In the genomic region with DNA sequence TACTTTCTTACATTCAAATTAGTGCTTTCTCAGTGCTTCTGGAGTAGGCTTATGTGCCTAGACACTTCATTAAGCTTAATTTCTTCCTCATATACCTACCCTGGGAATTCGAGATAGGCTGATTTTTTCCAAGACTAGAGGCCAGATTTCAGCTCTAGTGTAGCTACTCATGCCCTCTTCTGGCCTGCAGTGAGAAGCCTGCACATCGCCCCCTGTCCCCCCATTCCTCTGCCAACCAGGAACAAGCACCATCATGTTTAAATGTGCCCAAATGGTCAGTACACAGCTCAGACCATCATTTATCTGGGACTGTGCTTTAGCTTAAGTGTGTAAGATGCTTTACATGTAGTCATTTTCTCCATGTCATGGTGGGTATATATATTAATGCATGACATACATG, we compare ENCODE assay signal across 19 cellular contexts.
A peak's percentile ranks its signal among the peaks of the same experiment; 100 is the strongest.
DNase-seq lines count a peak whose midpoint lies in the region; ATAC-seq, FAIRE-seq and TF ChIP-seq lines count a peak whose summit lies in the region.
"Had no signal": no experiment of that assay in that cellular context is flagged by ENCODE, and none has a peak within 500 bp of the region (broad histone marks: within the 10 kb centered on the region; RNA-seq: fewer than 3 reads in every experiment).

No MANE protein-coding gene starts in this region.

- H3K36me3 ChIP-seq in H1 (ENCODE audit: control insufficient read depth in 2 of 4, insufficient read depth in 4 of 4, low read length in 3 of 4) (no peaks in the 10 kb centered on the region), Caco-2 (ENCODE audit: control insufficient read depth, insufficient read depth, low read length) (no peaks in the 10 kb centered on the region)
- H3K36me3 ChIP-seq: HAP-1 had no signal

- peak; percentile 57 to 63 for TF ChIP-seq RAD21 in H1 (IDR thresholded peaks at IDR 0.05 in 1 of 2, conservative IDR thresholded peaks at IDR 0.05 in 1 of 2; ENCODE audit: low read depth in 2 of 2, low read length in 2 of 2)

- H4K8ac ChIP-seq in H9 (replicated peaks; ENCODE audit: insufficient read length, low read depth, low read length) (no peak overlapping the region), H1 (ENCODE audit: extremely low read depth, insufficient read depth, low read length) (no peak overlapping the region)

- H3K56ac ChIP-seq in H9 (ENCODE audit: insufficient read length, low read depth, low read length) (no peak overlapping the region), H1 (replicated peaks; ENCODE audit: insufficient read length, low read depth, low read length) (no peak overlapping the region)

- no peaks in the 10 kb centered on the region for H3K27me3 Mint-ChIP-seq in H9 (ENCODE audit: low read depth)
- H3K27me3 Mint-ChIP-seq in Caco-2 (ENCODE audit: insufficient read depth, unreplicated experiment), result no peaks in the 10 kb centered on the region
- H3K27me3 Mint-ChIP-seq: B cell; CD4-positive, alpha-beta T cell had no signal

- H3K27me3 ChIP-seq in H9 (ENCODE audit: insufficient read depth, low read length), result no peaks in the 10 kb centered on the region
- no peaks in the 10 kb centered on the region for H3K27me3 ChIP-seq in H1 (replicated peaks in 1 of 4; ENCODE audit: control insufficient read depth in 3 of 4, extremely low read depth in 1 of 4, insufficient read depth in 3 of 4, low read length in 3 of 4)
- no peaks in the 10 kb centered on the region for H3K27me3 ChIP-seq in Caco-2 (replicated peaks; ENCODE audit: control insufficient read depth, insufficient read depth, low read length)

- H3K27ac ChIP-seq in H9 (ENCODE audit: insufficient read length, low read depth, low read length), result no peak overlapping the region
- no peak overlapping the region for H3K27ac ChIP-seq in H1 (ENCODE audit: low read depth, low read length)
- H3K27ac ChIP-seq: HL-60 had no signal

- H2BK12ac ChIP-seq in H9 (ENCODE audit: insufficient read length, low read depth, low read length) (no peak overlapping the region), H1 (ENCODE audit: low read depth, low read length) (no peak overlapping the region)

- peak; percentile 49 for DNase-seq in H9
- no peak for DNase-seq in H1 (ENCODE audit: low read depth in 1 of 2, low spot score in 2 of 2)
- peak; percentile 31 for DNase-seq in iPS-NIHi7 (ENCODE audit: extremely low spot score)
- DNase-seq in effector CD8-positive, alpha-beta T cell (lab: John Stamatoyannopoulos, UW), result no peak
- DNase-seq in Caco-2, result no peak
- DNase-seq: C1 segment of cervical spinal cord; CD4-positive, alpha-beta T cell; DMS79 treated with DMSO at 0.1 percent for 48 hours; EL; HFFc6 had no signal

- no peaks in the 10 kb centered on the region for H4K20me1 ChIP-seq in H9 (ENCODE audit: control insufficient read depth, insufficient read depth, insufficient read length)
- no peaks in the 10 kb centered on the region for H4K20me1 ChIP-seq in H1 (replicated peaks in 1 of 2; ENCODE audit: control insufficient read depth in 1 of 2, insufficient read depth in 2 of 2, low read length in 2 of 2)

- ATAC-seq in GM18498 (IDR thresholded peaks at IDR 0.05; ENCODE audit: unreplicated experiment) (no peak), HG02885 (IDR thresholded peaks at IDR 0.05; ENCODE audit: poor library complexity, unreplicated experiment) (no peak)

- H3K27ac Mint-ChIP-seq in H9 (no peak overlapping the region), Caco-2 (ENCODE audit: unreplicated experiment) (no peak overlapping the region)
- H3K27ac Mint-ChIP-seq: B cell; CD4-positive, alpha-beta T cell; HFFc6 had no signal

- H2BK5ac ChIP-seq in H9 (ENCODE audit: insufficient read length, low read length) (no peak overlapping the region), H1 (ENCODE audit: low read depth, low read length) (no peak overlapping the region)

- H2AFZ ChIP-seq in H9 (ENCODE audit: low read length), result no peak overlapping the region
- H2AFZ ChIP-seq in H1 (ENCODE audit: low read length), result 0 out of 2 replicates have a peak overlapping the region, but pooled peaks have one; percentile 33

- TF ChIP-seq POLR2A in H1 (IDR thresholded peaks at IDR 0.05; ENCODE audit: control extremely low read depth in 1 of 2, low read depth in 2 of 2, low read length in 2 of 2), result no peak

- WGBS in H9 (ENCODE audit: extremely low coverage, insufficient read length, low lambda C conversion rate), result no CpG with 5 or more reads among the region's 2 CpGs
- WGBS in H1 (ENCODE audit: extremely low coverage in 1 of 2, insufficient coverage in 1 of 2, insufficient read length in 1 of 2, insufficient replicate concordance in 2 of 2, low coverage in 1 of 2, low lambda C conversion rate in 2 of 2, missing lambda C conversion rate in 1 of 2), 2 experiments, result 77% methylated on average over 2 of the region's 2 CpGs; no CpG with 5 or more reads in 1 of the 2 experiments

- POLR2A ChIA-PET in H1 (lab: Charles Lee; ENCODE audit: partially characterized antibody), result no interaction called here
- POLR2A ChIA-PET in Caco-2 (lab: Charles Lee), result no interaction called here

- H2BK15ac ChIP-seq in H9 (ENCODE audit: low read depth, low read length) (no peak overlapping the region), H1 (ENCODE audit: low read length) (no peak overlapping the region)

- CTCF ChIA-PET in H1 (lab: Charles Lee; ENCODE audit: partially characterized antibody) (interaction anchor here (0.6 to 1.8 kb wide), 4 partner anchors 10 to 199 kb away, joined by 3 to 14 read pairs (median 4); no protein-coding TSS in a partner anchor), Caco-2 (lab: Charles Lee) (no interaction called here)

- H2BK20ac ChIP-seq in H9 (ENCODE audit: low read depth, low read length, poor library complexity, severe bottlenecking) (no peak overlapping the region), H1 (ENCODE audit: low read length) (no peak overlapping the region)

- H3K9ac ChIP-seq in H9 (ENCODE audit: extremely low read depth, insufficient read length, low read length) (no peak overlapping the region), H1 (replicated peaks in 1 of 4; ENCODE audit: extremely low read depth in 1 of 4, low read depth in 3 of 4, low read length in 3 of 4) (no peak overlapping the region)

- H3K36me3 Mint-ChIP-seq in H9 (ENCODE audit: insufficient read depth in 1 of 3, low read depth in 3 of 3), result no peaks in the 10 kb centered on the region
- H3K36me3 Mint-ChIP-seq in Caco-2 (ENCODE audit: insufficient read depth, unreplicated experiment), result no peaks in the 10 kb centered on the region

- intact Hi-C loops in Caco-2 (cut with micrococcal nuclease; ENCODE audit: unreplicated experiment), result no loop called here

- TF ChIP-seq CTCF in H9 (conservative IDR thresholded peaks at IDR 0.05) (peak; percentile 51), H1 (IDR thresholded peaks at IDR 0.05; ENCODE audit: control extremely low read depth in 1 of 3, insufficient read depth in 1 of 3, low read depth in 1 of 3, low read length in 3 of 3) (peak; percentile 49 to 76 (median 56)), Caco-2 (IDR thresholded peaks at IDR 0.05; ENCODE audit: insufficient read depth in 1 of 2, low read depth in 1 of 2, low read length in 1 of 2, severe bottlenecking in 1 of 2, unreplicated experiment in 1 of 2) (no peak)

- H3K4me3 Mint-ChIP-seq in H9 (no peak overlapping the region), Caco-2 (ENCODE audit: unreplicated experiment) (no peak overlapping the region)
- H3K4me3 Mint-ChIP-seq: B cell; CD4-positive, alpha-beta T cell; HFFc6 had no signal

- H3K23ac ChIP-seq in H9 (ENCODE audit: insufficient read length, low read depth, low read length) (no peak overlapping the region), H1 (ENCODE audit: insufficient read length) (no peak overlapping the region)

- no peak overlapping the region for H3K18ac ChIP-seq in H9 (ENCODE audit: insufficient read length, low read depth, low read length)
- no peak overlapping the region for H3K18ac ChIP-seq in H1 (ENCODE audit: extremely low read depth, low read length)

- no peak overlapping the region for H3T11ph ChIP-seq in H9 (ENCODE audit: low read length)

- H3K23me2 ChIP-seq in H9 (ENCODE audit: insufficient read length, low read depth, low read length, poor library complexity, severe bottlenecking) (no peaks in the 10 kb centered on the region), H1 (ENCODE audit: low read depth, low read length) (no peaks in the 10 kb centered on the region)

- H3K9me3 ChIP-seq in H9 (ENCODE audit: control insufficient read depth, low read depth, low read length), result no peaks in the 10 kb centered on the region
- no peaks in the 10 kb centered on the region for H3K9me3 ChIP-seq in H1 (ENCODE audit: insufficient read depth in 2 of 2, low read depth in 1 of 2, low read length in 1 of 2)
- H3K9me3 ChIP-seq in Caco-2, result no peaks in the 10 kb centered on the region
- H3K9me3 ChIP-seq: HAP-1 had no signal

- H2AK5ac ChIP-seq in H9 (ENCODE audit: insufficient read length, low read length) (no peak overlapping the region), H1 (ENCODE audit: low read depth, low read length) (no peak overlapping the region)

- no peaks in the 10 kb centered on the region for H3K4me1 ChIP-seq in H9 (ENCODE audit: insufficient read depth, low read length)
- no peaks in the 10 kb centered on the region for H3K4me1 ChIP-seq in H1 (replicated peaks in 1 of 4; ENCODE audit: control insufficient read depth in 3 of 4, insufficient read depth in 4 of 4, low read length in 3 of 4)
- no peaks in the 10 kb centered on the region for H3K4me1 ChIP-seq in Caco-2
- H3K4me1 ChIP-seq: HAP-1 had no signal

- no peak overlapping the region for H2BK120ac ChIP-seq in H9 (ENCODE audit: low read depth, low read length, poor library complexity, severe bottlenecking)
- H2BK120ac ChIP-seq in H1 (replicated peaks; ENCODE audit: low read depth, low read length), result no peak overlapping the region

- TF ChIP-seq EP300 in H1 (IDR thresholded peaks at IDR 0.05; ENCODE audit: borderline replicate concordance in 1 of 2, low read depth in 2 of 2, low read length in 2 of 2), result no peak

- H3K79me1 ChIP-seq in H9 (ENCODE audit: insufficient read depth, low read depth, low read length, poor library complexity, severe bottlenecking) (no peaks in the 10 kb centered on the region), H1 (ENCODE audit: low read depth, low read length) (no peaks in the 10 kb centered on the region)

- H3K14ac ChIP-seq in H9 (ENCODE audit: insufficient read depth, low read length) (no peak overlapping the region), H1 (ENCODE audit: insufficient read length) (no peak overlapping the region)

- H3K9me3 Mint-ChIP-seq in H9, result no peaks in the 10 kb centered on the region
- H3K9me3 Mint-ChIP-seq in Caco-2 (ENCODE audit: unreplicated experiment), result no peaks in the 10 kb centered on the region

- H4K5ac ChIP-seq in H9 (ENCODE audit: insufficient read length, low read depth, low read length) (no peak overlapping the region), H1 (ENCODE audit: insufficient read length, low read depth, low read length) (no peak overlapping the region)

- no peaks in the 10 kb centered on the region for H3K4me1 Mint-ChIP-seq in H9
- no peaks in the 10 kb centered on the region for H3K4me1 Mint-ChIP-seq in Caco-2 (ENCODE audit: low read depth, unreplicated experiment)
- H3K4me1 Mint-ChIP-seq: B cell had no signal

- no TSS peak for BruUV-seq in Caco-2 (replicated peaks; lab: Mats Ljungman, UMichigan)

- no peak for FAIRE-seq in H1 (lab: Jason Lieb, UNC)
- FAIRE-seq: A204.1, G401.6, GM12892, GM19239 had no signal

- H3K79me2 ChIP-seq in H9 (ENCODE audit: insufficient read depth, low read length), result no peaks in the 10 kb centered on the region
- H3K79me2 ChIP-seq in H1 (ENCODE audit: control insufficient read depth in 1 of 2, insufficient read depth in 2 of 2, low read length in 2 of 2), result no peaks in the 10 kb centered on the region

- H3K4me3 ChIP-seq in H1 (ENCODE audit: extremely low read depth in 1 of 4, insufficient read depth in 2 of 4, low read depth in 3 of 4, low read length in 4 of 4) (no peak overlapping the region), Caco-2 (ENCODE audit: low read depth, low read length) (no peak overlapping the region)
- H3K4me3 ChIP-seq: HAP-1 had no signal

- no peak overlapping the region for H3K4me2 ChIP-seq in H9 (ENCODE audit: insufficient read depth, insufficient read length, low read length)
- H3K4me2 ChIP-seq in H1 (ENCODE audit: insufficient read depth in 1 of 2, low read depth in 2 of 2, low read length in 2 of 2), result no peak overlapping the region

- H3K4ac ChIP-seq in H9 (ENCODE audit: low read depth, low read length) (no peak overlapping the region), H1 (replicated peaks; ENCODE audit: insufficient read length, low read depth, low read length) (no peak overlapping the region)

- H4K91ac ChIP-seq in H9 (ENCODE audit: insufficient read length, low read depth, low read length), result no peak overlapping the region
- no peak overlapping the region for H4K91ac ChIP-seq in H1 (replicated peaks; ENCODE audit: insufficient read length, low read length)

Comparison
In these comparisons a context has a peak if more than half of its experiments do, and no peak if none do; other contexts are left out.
1. DNase-seq: peak in H9 (single experiment) and iPS-NIHi7 (single experiment); none in H1 (0 of 2), effector CD8-positive, alpha-beta T cell (single experiment) and Caco-2 (0 of 2).
2. CTCF ChIP-seq: peak in H9 (single experiment) and H1 (3 of 3); none in Caco-2 (0 of 2).